29 cellular contexts compared by ENCODE assay signal in the genomic region with DNA sequence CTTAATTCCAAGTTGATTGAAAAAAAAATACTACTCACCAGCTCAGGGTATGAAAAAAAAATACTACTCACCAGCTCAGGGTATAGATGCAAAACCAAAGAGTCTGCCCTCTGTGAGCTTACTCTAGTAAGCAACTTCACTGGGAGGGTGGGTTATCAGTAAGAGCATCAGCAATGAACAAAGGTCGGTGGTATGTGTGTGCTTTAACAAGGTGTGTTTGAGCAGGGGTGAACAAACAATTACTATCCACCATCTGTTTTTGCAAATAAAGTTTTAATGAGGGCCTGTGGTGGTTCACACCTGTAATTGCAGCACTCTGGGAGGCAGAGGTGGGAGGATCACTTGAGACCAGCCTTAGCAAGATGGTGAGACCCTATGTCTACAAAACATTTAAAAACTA. TPM values are rescaled to one million over a fixed set of nuclear protein-coding genes. Genes with fewer than 3 reads are reported as not detected.
DNase-seq lines count a peak whose midpoint lies in the region; ATAC-seq, FAIRE-seq and TF ChIP-seq lines count a peak whose summit lies in the region.
"Had no signal": no experiment of that assay in that cellular context is flagged by ENCODE, and none has a peak within 500 bp of the region (broad histone marks: within the 10 kb centered on the region; RNA-seq: fewer than 3 reads in every experiment).

No MANE protein-coding gene starts in this region.

- 0 out of 2 replicates have a peak overlapping the region, but pooled peaks have one; percentile 39 for H3K23ac ChIP-seq in IMR-90 (ENCODE audit: low read depth, low read length)

- TF ChIP-seq POLR2A in IMR-90 (IDR thresholded peaks at IDR 0.05; ENCODE audit: low read depth, low read length): no peak

- H3K9me1 ChIP-seq in IMR-90 (ENCODE audit: insufficient read depth, low read length): peaks cover 9% of the 10 kb centered on the region

- DNase-seq in CD8-positive, alpha-beta T cell: no peak
- DNase-seq in IMR-90: no peak
- no peak for DNase-seq in central memory CD8-positive, alpha-beta T cell (ENCODE audit: low spot score in 2 of 2)
- no peak for DNase-seq in mucosa of descending colon
- DNase-seq in smooth muscle cell (lab: John Stamatoyannopoulos, UW; ENCODE audit: unreplicated experiment): no peak
- no peak for DNase-seq in retina
- DNase-seq in HTR-8/SVneo (ENCODE audit: insufficient read length, low spot score): no peak
- DNase-seq: activated CD4-positive, alpha-beta T cell treated with anti-CD3 and anti-CD28 coated beads for 36 hours; DMS53; effector CD4-positive, alpha-beta T cell; foreskin keratinocyte; GDM1; heart right ventricle; Karpas-422; NCI-H1930; NCI-H748 treated with DMSO at 0.1 percent for 48 hours; pancreas; right cardiac atrium; RPMI8226; stimulated activated naive CD8-positive, alpha-beta T cell treated with anti-CD3 and anti-CD28 coated beads, Interleukin-15, Interleukin-2, amounts not matched to agents 100 U/mL and 50 U/mL, for 24 hours; thyroid gland had no signal

- H3K9me3 ChIP-seq in CD8-positive, alpha-beta T cell (ENCODE audit: low read length): no peaks in the 10 kb centered on the region
- H3K9me3 ChIP-seq in IMR-90 (ENCODE audit: control insufficient read depth, insufficient read depth, low read length) (no peaks in the 10 kb centered on the region), mucosa of descending colon (no peaks in the 10 kb centered on the region), smooth muscle cell (replicated peaks; ENCODE audit: low read depth) (peaks cover 2% of the 10 kb centered on the region)
- H3K9me3 ChIP-seq: pancreas, thyroid gland had no signal

- no peak overlapping the region for H2BK5ac ChIP-seq in IMR-90 (ENCODE audit: low read depth, low read length, poor library complexity, severe bottlenecking)

- H2AFZ ChIP-seq in IMR-90 (replicated peaks; ENCODE audit: low read length, poor library complexity): no peak overlapping the region
- no peak overlapping the region for H2AFZ ChIP-seq in smooth muscle cell (ENCODE audit: low read depth)

- POLR2A ChIA-PET in CD8-positive, alpha-beta T cell (lab: Charles Lee): interaction anchor here (1.1 to 1.2 kb wide), 2 partner anchors 17 to 150 kb away, joined by 3 to 4 read pairs; no protein-coding TSS in a partner anchor
- POLR2A ChIA-PET in IMR-90 (lab: Charles Lee; ENCODE audit: unreplicated experiment): no interaction called here

- BruUV-seq in IMR-90 (replicated peaks; lab: Mats Ljungman, UMichigan): no TSS peak

- no peak overlapping the region for H3K14ac ChIP-seq in IMR-90 (replicated peaks; ENCODE audit: low read depth, low read length)

- H3K79me2 ChIP-seq in smooth muscle cell (ENCODE audit: low read depth): peaks cover 99% of the 10 kb centered on the region

- H4K8ac ChIP-seq in IMR-90 (ENCODE audit: low read depth in 2 of 2, low read length in 2 of 2): no peak overlapping the region

- no peak for FAIRE-seq in HTR-8/SVneo (lab: Jason Lieb, UNC)
- FAIRE-seq: GM18507, pancreas had no signal

- H4K20me1 ChIP-seq in IMR-90 (ENCODE audit: insufficient read depth, low read length) (peaks cover 96% of the 10 kb centered on the region), smooth muscle cell (ENCODE audit: low read depth) (peaks cover 100% of the 10 kb centered on the region)

- peaks cover 67% of the 10 kb centered on the region for H3K4me1 Mint-ChIP-seq in CD8-positive, alpha-beta T cell (ENCODE audit: low read depth)
- H3K4me1 Mint-ChIP-seq in central memory CD8-positive, alpha-beta T cell: peaks cover 50% of the 10 kb centered on the region
- H3K4me1 Mint-ChIP-seq: nephron had no signal

- H3K56ac ChIP-seq in IMR-90 (ENCODE audit: extremely low read depth, insufficient read depth, low read length): no peak overlapping the region

- H3K27ac ChIP-seq in CD8-positive, alpha-beta T cell (ENCODE audit: low read depth, low read length): no peak overlapping the region
- H3K27ac ChIP-seq in IMR-90 (ENCODE audit: insufficient read depth, low read length): no peak overlapping the region
- no peak overlapping the region for H3K27ac ChIP-seq in smooth muscle cell (ENCODE audit: low read depth)
- H3K27ac ChIP-seq: foreskin keratinocyte, heart right ventricle, pancreas, thyroid gland had no signal

- H2BK120ac ChIP-seq in IMR-90 (ENCODE audit: low read depth, low read length): no peak overlapping the region

- H3K4me3 Mint-ChIP-seq in CD8-positive, alpha-beta T cell: no peak overlapping the region
- H3K4me3 Mint-ChIP-seq in central memory CD8-positive, alpha-beta T cell: peak overlapping the region; percentile 33
- H3K4me3 Mint-ChIP-seq: activated CD4-positive, alpha-beta T cell treated with anti-CD3 and anti-CD28 coated beads for 36 hours; nephron had no signal

- intact Hi-C loops in CD8-positive, alpha-beta T cell (cut with DNase I, micrococcal nuclease): no loop called here
- intact Hi-C loops in IMR-90 (cut with micrococcal nuclease): no loop called here
- intact Hi-C loops in mucosa of descending colon (cut with DNase I, micrococcal nuclease): no loop called here

- no peak overlapping the region for H3K18ac ChIP-seq in IMR-90 (ENCODE audit: low read depth, low read length)

- CTCF ChIA-PET in CD8-positive, alpha-beta T cell (lab: Charles Lee): interaction anchor here (1.3 to 1.7 kb wide), 4 partner anchors 9 to 125 kb away, joined by 3 to 6 read pairs (median 3); no protein-coding TSS in a partner anchor
- CTCF ChIA-PET in IMR-90 (lab: Yijun Ruan, JAX): interaction anchor here (0.9 kb wide), 1 partner anchor 16 kb away, joined by 4 read pairs; no protein-coding TSS in a partner anchor

- TF ChIP-seq CTCF in CD8-positive, alpha-beta T cell (IDR thresholded peaks at IDR 0.05): no peak
- no peak for TF ChIP-seq CTCF in IMR-90 (conservative IDR thresholded peaks at IDR 0.05; ENCODE audit: low read depth, low read length)
- TF ChIP-seq CTCF in mucosa of descending colon (IDR thresholded peaks at IDR 0.05): no peak
- no peak for TF ChIP-seq CTCF in smooth muscle cell (IDR thresholded peaks at IDR 0.05; ENCODE audit: borderline replicate concordance, insufficient read depth, poor library complexity, severe bottlenecking)

- H2BK15ac ChIP-seq in IMR-90 (ENCODE audit: low read depth, low read length): no peak overlapping the region

- no peak overlapping the region for H2AK5ac ChIP-seq in IMR-90 (ENCODE audit: low read depth, low read length)

- no peak overlapping the region for H3K4me3 ChIP-seq in CD8-positive, alpha-beta T cell (ENCODE audit: low read depth, low read length)
- H3K4me3 ChIP-seq in IMR-90 (ENCODE audit: insufficient read depth, low read depth, low read length) (no peak overlapping the region), mucosa of descending colon (no peak overlapping the region), smooth muscle cell (no peak overlapping the region)
- H3K4me3 ChIP-seq: heart right ventricle, pancreas, thyroid gland had no signal

- no peaks in the 10 kb centered on the region for H3K27me3 Mint-ChIP-seq in CD8-positive, alpha-beta T cell (ENCODE audit: low read depth)
- no peaks in the 10 kb centered on the region for H3K27me3 Mint-ChIP-seq in central memory CD8-positive, alpha-beta T cell
- H3K27me3 Mint-ChIP-seq: activated CD4-positive, alpha-beta T cell treated with anti-CD3 and anti-CD28 coated beads for 36 hours had no signal

- peaks cover 0 to 33% of the 10 kb centered on the region in 2 experiments; a peak in 3 of 4 replicates for H3K79me1 ChIP-seq in IMR-90 (ENCODE audit: low read depth in 1 of 2, low read length in 2 of 2)

- no peak overlapping the region for H4K91ac ChIP-seq in IMR-90 (ENCODE audit: insufficient read depth, low read depth, low read length)

- no peak overlapping the region for H4K5ac ChIP-seq in IMR-90 (ENCODE audit: low read depth, low read length)

- H3K9ac ChIP-seq in IMR-90 (ENCODE audit: low read depth, low read length) (no peak overlapping the region), smooth muscle cell (ENCODE audit: low read depth) (no peak overlapping the region)

- no peak overlapping the region for H2BK20ac ChIP-seq in IMR-90 (ENCODE audit: low read depth, low read length)

- peaks cover 6% of the 10 kb centered on the region for H3K36me3 ChIP-seq in CD8-positive, alpha-beta T cell (ENCODE audit: insufficient read depth, low read length)
- H3K36me3 ChIP-seq in IMR-90 (ENCODE audit: control insufficient read depth, insufficient read depth, low read length): peaks cover 34% of the 10 kb centered on the region
- H3K36me3 ChIP-seq in mucosa of descending colon (ENCODE audit: low read depth): no peaks in the 10 kb centered on the region
- H3K36me3 ChIP-seq in smooth muscle cell (ENCODE audit: low read depth): peaks cover 11% of the 10 kb centered on the region

- dilution Hi-C loops in IMR-90 (cut with HindIII; ENCODE audit: low sequenced_read_pairs, unreplicated experiment): no loop called here

- in situ Hi-C loops in IMR-90 (cut with MboI; ENCODE audit: low sequenced_read_pairs): no loop called here

- H3K36me3 Mint-ChIP-seq in CD8-positive, alpha-beta T cell: peaks cover 70% of the 10 kb centered on the region
- H3K36me3 Mint-ChIP-seq in central memory CD8-positive, alpha-beta T cell (ENCODE audit: insufficient read depth): peaks cover 53% of the 10 kb centered on the region

- H3K4me1 ChIP-seq in CD8-positive, alpha-beta T cell (ENCODE audit: insufficient read depth, low read length): peaks cover 43% of the 10 kb centered on the region
- H3K4me1 ChIP-seq in IMR-90 (ENCODE audit: control insufficient read depth, insufficient read depth, low read length) (peaks cover 5% of the 10 kb centered on the region), mucosa of descending colon (ENCODE audit: low read depth) (peaks cover 13% of the 10 kb centered on the region), smooth muscle cell (ENCODE audit: low read depth) (no peaks in the 10 kb centered on the region)
- H3K4me1 ChIP-seq: foreskin keratinocyte had no signal

- H3K9me3 Mint-ChIP-seq in CD8-positive, alpha-beta T cell: peaks cover 6% of the 10 kb centered on the region
- no peaks in the 10 kb centered on the region for H3K9me3 Mint-ChIP-seq in central memory CD8-positive, alpha-beta T cell
- H3K9me3 Mint-ChIP-seq: nephron had no signal

- H2AK9ac ChIP-seq in IMR-90 (replicated peaks; ENCODE audit: low read depth, low read length, poor library complexity): no peak overlapping the region

- peaks cover 19% of the 10 kb centered on the region for H3F3A ChIP-seq in smooth muscle cell (ENCODE audit: low read depth)

- no peak for ATAC-seq in CD8-positive, alpha-beta T cell
- no peak for ATAC-seq in IMR-90 (ENCODE audit: low read depth)
- no peak for ATAC-seq in central memory CD8-positive, alpha-beta T cell (replicated peaks; ENCODE audit: extremely low read depth, poor library complexity, severe bottlenecking)
- peak; percentile 78 for ATAC-seq in mucosa of descending colon
- ATAC-seq: activated CD4-positive, alpha-beta T cell treated with anti-CD3 and anti-CD28 coated beads for 36 hours; foreskin keratinocyte; heart right ventricle; pancreas; right cardiac atrium; stimulated activated naive CD8-positive, alpha-beta T cell treated with anti-CD3 and anti-CD28 coated beads, Interleukin-15, Interleukin-2, amounts not matched to agents 100 U/mL and 50 U/mL, for 24 hours had no signal

- H3K4ac ChIP-seq in IMR-90 (ENCODE audit: low read depth, low read length): no peak overlapping the region

- TF ChIP-seq RAD21 in IMR-90 (IDR thresholded peaks at IDR 0.05; ENCODE audit: low read length): no peak

- peak overlapping the region; percentile 67 for H3K27ac Mint-ChIP-seq in CD8-positive, alpha-beta T cell
- peak overlapping the region; percentile 45 for H3K27ac Mint-ChIP-seq in central memory CD8-positive, alpha-beta T cell (ENCODE audit: low read depth)
- H3K27ac Mint-ChIP-seq: nephron had no signal

- no peaks in the 10 kb centered on the region for H3K27me3 ChIP-seq in CD8-positive, alpha-beta T cell (ENCODE audit: insufficient read depth, low read length)
- no peaks in the 10 kb centered on the region for H3K27me3 ChIP-seq in IMR-90 (ENCODE audit: control insufficient read depth, insufficient read depth, low read length)
- no peaks in the 10 kb centered on the region for H3K27me3 ChIP-seq in smooth muscle cell (ENCODE audit: low read depth)
- H3K27me3 ChIP-seq: foreskin keratinocyte, heart right ventricle, pancreas, thyroid gland had no signal

- no CpG with 5 or more reads among the region's 1 CpG for WGBS in IMR-90 (ENCODE audit: extremely low coverage in 2 of 2, insufficient read length in 1 of 2), 2 experiments
- WGBS in smooth muscle cell (ENCODE audit: low lambda C conversion rate): 75% methylated on average over 1 of the region's 1 CpG

- H3K4me2 ChIP-seq in IMR-90 (ENCODE audit: low read depth, low read length): no peak overlapping the region
- H3K4me2 ChIP-seq in smooth muscle cell: no peak overlapping the region

RNA-seq across cellular contexts. Expression of a gene that starts 20.0 kb away (rescaled TPM):
- total RNA-seq in CD8-positive, alpha-beta T cell: 10 to 100 TPM; 67.9 to 71.8 TPM
- total RNA-seq in IMR-90 (2012; rRNA removed): 25.6 and 38.9 TPM in 2 replicates
- 7.8 and 8.9 TPM in 2 replicates for polyA plus RNA-seq in IMR-90 (2012; rRNA removed)
- 1.3 and 10.4 TPM in 2 replicates for polyA plus RNA-seq in IMR-90 (2012; cell fraction: cytosol; rRNA removed)
- 17.2 and 31.8 TPM in 2 replicates for polyA plus RNA-seq in IMR-90 (2012; cell fraction: nucleus; rRNA removed; ENCODE audit: low replicate concordance)
- 10 to 100 TPM; 45.3 to 47.5 (median 45.9) TPM for total RNA-seq in mucosa of descending colon
- total RNA-seq in smooth muscle cell: 50.3 and 61.2 TPM in 2 replicates
- 8.3 and 8.9 TPM in 2 replicates for polyA plus RNA-seq in smooth muscle cell

RNA-seq across cellular contexts. Expression of a gene that starts 27.3 kb away (rescaled TPM):
- not detected for total RNA-seq in CD8-positive, alpha-beta T cell
- total RNA-seq in IMR-90 (2012; rRNA removed) (not detected in 2 replicates), mucosa of descending colon (not detected), smooth muscle cell (not detected in 2 replicates)
- polyA plus RNA-seq in IMR-90 (2012; rRNA removed) (not detected in 2 replicates), smooth muscle cell (not detected in 2 replicates)
- 0.08 TPM in 1 of 2 replicates, not detected in the other for polyA plus RNA-seq in IMR-90 (2012; cell fraction: cytosol; rRNA removed)
- not detected in 2 replicates for polyA plus RNA-seq in IMR-90 (2012; cell fraction: nucleus; rRNA removed; ENCODE audit: low replicate concordance)
- total RNA-seq: activated CD4-positive, alpha-beta T cell treated with anti-CD3 and anti-CD28 coated beads for 36 hours; activated CD8-positive, alpha-beta memory T cell treated with anti-CD3 and anti-CD28 coated beads for 36 hours; foreskin keratinocyte; heart right ventricle; HT-29; mesenteric fat pad; pancreas; right cardiac atrium; SK-MEL-5; T-helper 1 cell treated with Interleukin-12 subunit alpha and Interleukin-12 subunit beta and Interleukin-4 antibody, amounts not matched to agents 30 ng/mL and 1 ng/mL, for 36 hours; thyroid gland had no signal
- polyA plus RNA-seq: esophagus, foreskin keratinocyte, heart right ventricle, pancreas, right cardiac atrium had no signal
